ENCODE assay signal across 8 cellular contexts in the genomic region with DNA sequence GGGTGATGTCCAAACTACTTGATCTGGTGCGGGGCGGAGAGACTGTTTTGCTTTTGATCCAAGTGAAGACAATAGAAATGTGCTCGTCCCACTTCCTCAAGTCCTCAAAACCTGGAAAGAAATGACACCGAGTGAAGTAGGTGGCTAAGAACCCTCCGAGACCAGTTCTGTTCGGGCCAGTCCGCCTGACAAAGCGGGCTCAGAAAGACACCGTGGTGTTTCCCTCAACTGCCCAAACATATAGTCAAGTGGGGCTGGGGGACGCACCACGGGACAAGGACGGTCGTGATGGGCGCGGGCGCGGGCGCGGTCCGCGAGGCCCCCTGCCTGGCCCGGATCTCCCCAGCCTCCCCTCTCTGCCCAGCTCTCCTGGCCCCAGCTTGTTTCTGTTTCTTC. TPM values are rescaled to one million over a fixed set of nuclear protein-coding genes. Genes with fewer than 3 reads are reported as not detected.
DNase-seq lines count a peak whose midpoint lies in the region; ATAC-seq lines count a peak whose summit lies in the region.

No MANE protein-coding gene starts in this region.

- H3K9me3 ChIP-seq in SJCRH30 (replicated peaks): no peaks in the 10 kb centered on the region
- no peaks in the 10 kb centered on the region for H3K9me3 ChIP-seq in effector memory CD4-positive, alpha-beta T cell (ENCODE audit: control insufficient read depth, low read length)
- no peaks in the 10 kb centered on the region for H3K9me3 ChIP-seq in naive thymus-derived CD4-positive, alpha-beta T cell (ENCODE audit: control insufficient read depth in 2 of 3, low read length in 3 of 3)

- peak overlapping the region; percentile 75 for H3K4me3 ChIP-seq in SJCRH30
- H3K4me3 ChIP-seq in effector memory CD4-positive, alpha-beta T cell (ENCODE audit: insufficient read depth, low read depth, low read length, poor library complexity, severe bottlenecking): peak overlapping the region; percentile 91
- peak overlapping the region; percentile 76 for H3K4me3 ChIP-seq in naive thymus-derived CD4-positive, alpha-beta T cell (ENCODE audit: low read length)

- peak; percentile 45 for DNase-seq in activated T-cell treated with anti-CD3 and anti-CD28 coated beads, Interleukin-2, amount 50 U/mL, for 1 hour
- no peak for DNase-seq in activated T-cell treated with anti-CD3 and anti-CD28 coated beads for 4 hours
- DNase-seq in SJCRH30: peak in 1 of 2 experiments; percentile 39
- peak in 1 of 3 donors; percentile 11 for DNase-seq in effector memory CD4-positive, alpha-beta T cell
- peak in 6 of 9 donors; percentile 4 to 49 (median 12) for DNase-seq in naive thymus-derived CD4-positive, alpha-beta T cell
- DNase-seq in SKM-1 (lab: John Stamatoyannopoulos, UW; ENCODE audit: unreplicated experiment): no peak

- peaks cover 5 to 66% (median 23%) of the 10 kb centered on the region in 7 donors for H3K4me1 Mint-ChIP-seq in naive thymus-derived CD4-positive, alpha-beta T cell

- H3K9me3 Mint-ChIP-seq in naive thymus-derived CD4-positive, alpha-beta T cell: peaks cover 0 to 2% (median 0%) of the 10 kb centered on the region in 11 donors

- H3K27ac ChIP-seq in SJCRH30: peak overlapping the region; percentile 87
- H3K27ac ChIP-seq in effector memory CD4-positive, alpha-beta T cell (ENCODE audit: insufficient read depth, low read length, poor library complexity, severe bottlenecking): peak overlapping the region; percentile 82
- H3K27ac ChIP-seq in naive thymus-derived CD4-positive, alpha-beta T cell (ENCODE audit: low read depth, low read length): no peak overlapping the region

- CTCF ChIA-PET in naive thymus-derived CD4-positive, alpha-beta T cell (lab: Charles Lee): no interaction called here

- peaks cover 0 to 5% (median 0%) of the 10 kb centered on the region in 5 donors for H3K27me3 Mint-ChIP-seq in naive thymus-derived CD4-positive, alpha-beta T cell

- peak overlapping the region in 8 of 9 donors; percentile 4 to 98 (median 78) for H3K27ac Mint-ChIP-seq in naive thymus-derived CD4-positive, alpha-beta T cell

- H3K27me3 ChIP-seq in SJCRH30: no peaks in the 10 kb centered on the region
- H3K27me3 ChIP-seq in effector memory CD4-positive, alpha-beta T cell (replicated peaks; ENCODE audit: control insufficient read depth, insufficient read depth, low read length, poor library complexity, severe bottlenecking): no peaks in the 10 kb centered on the region
- no peaks in the 10 kb centered on the region for H3K27me3 ChIP-seq in naive thymus-derived CD4-positive, alpha-beta T cell (ENCODE audit: control insufficient read depth in 2 of 2, insufficient read depth in 2 of 2, low read length in 2 of 2)

- H3K4me1 ChIP-seq in SJCRH30: peaks cover 8% of the 10 kb centered on the region
- peaks cover 12% of the 10 kb centered on the region for H3K4me1 ChIP-seq in effector memory CD4-positive, alpha-beta T cell (ENCODE audit: control insufficient read depth, insufficient read depth, low read length, poor library complexity, severe bottlenecking)
- peaks cover 5% of the 10 kb centered on the region in 2 donors for H3K4me1 ChIP-seq in naive thymus-derived CD4-positive, alpha-beta T cell (ENCODE audit: control insufficient read depth in 2 of 2, insufficient read depth in 2 of 2, low read length in 2 of 2)

- H3K36me3 Mint-ChIP-seq in naive thymus-derived CD4-positive, alpha-beta T cell: peaks cover 0 to 18% (median 0%) of the 10 kb centered on the region in 5 donors

- intact Hi-C loops in naive thymus-derived CD4-positive, alpha-beta T cell (cut with micrococcal nuclease): loop anchor here (2.0 to 10.0 kb wide), 9 partner anchors 85 to 1345 kb away; a partner anchor contains a TSS

- H3K4me3 Mint-ChIP-seq in naive thymus-derived CD4-positive, alpha-beta T cell: peak overlapping the region; percentile 85 to 98 (median 93)

- no peak for ATAC-seq in naive thymus-derived CD4-positive, alpha-beta T cell
- ATAC-seq in GM19035 (IDR thresholded peaks at IDR 0.05; ENCODE audit: unreplicated experiment) (no peak), HG03280 (IDR thresholded peaks at IDR 0.05; ENCODE audit: unreplicated experiment) (no peak)

- no peaks in the 10 kb centered on the region; the same call in none of the 2 replicates for H3K36me3 ChIP-seq in SJCRH30
- no peaks in the 10 kb centered on the region for H3K36me3 ChIP-seq in effector memory CD4-positive, alpha-beta T cell (ENCODE audit: control insufficient read depth, insufficient read depth, low read length)
- H3K36me3 ChIP-seq in naive thymus-derived CD4-positive, alpha-beta T cell (ENCODE audit: control insufficient read depth in 2 of 3, insufficient read depth in 3 of 3, low read length in 3 of 3): no peaks in the 10 kb centered on the region

- POLR2A ChIA-PET in naive thymus-derived CD4-positive, alpha-beta T cell (lab: Charles Lee): interaction anchor here (2.1 to 2.7 kb wide), 2 partner anchors 9 to 519 kb away, joined by 8 to 15 read pairs; a partner anchor contains a TSS

RNA-seq across cellular contexts. Expression of a gene that starts 1.6 kb away (rescaled TPM):
- 12.9 and 13.5 TPM in 2 replicates for total RNA-seq in SJCRH30 (2014; rRNA removed; shearing (Covaris generic))
- 10 to 100 TPM in 2 of 5 experiments, 1 to 10 TPM in 3; 1.1 to 25.1 (median 4.6) TPM for total RNA-seq in naive thymus-derived CD4-positive, alpha-beta T cell
- polyA plus RNA-seq in naive thymus-derived CD4-positive, alpha-beta T cell: under 1 TPM; 0.20 to 0.29 TPM

RNA-seq across cellular contexts. Expression of a gene that starts 54.5 kb away (rescaled TPM):
- 791 and 902 TPM in 2 replicates for total RNA-seq in SJCRH30 (2014; rRNA removed; shearing (Covaris generic))
- 100 to 1,000 TPM; 510 to 862 (median 625) TPM for total RNA-seq in naive thymus-derived CD4-positive, alpha-beta T cell
- polyA plus RNA-seq in naive thymus-derived CD4-positive, alpha-beta T cell: 100 to 1,000 TPM; 172 to 199 TPM

Comparison
In these comparisons a context has a peak if more than half of its experiments do, and no peak if none do; other contexts are left out.
1. DNase-seq: peak in activated T-cell treated with anti-CD3 and anti-CD28 coated beads, Interleukin-2, amount 50 U/mL, for 1 hour (single experiment) and naive thymus-derived CD4-positive, alpha-beta T cell (6 of 9); none in activated T-cell treated with anti-CD3 and anti-CD28 coated beads for 4 hours (single experiment) and SKM-1 (single experiment).
2. Peak in every context shown above with its lines, with median percentiles within 50 percentile points of each other: H3K4me3 ChIP-seq.